8 cellular contexts compared by ENCODE assay signal in the genomic region with DNA sequence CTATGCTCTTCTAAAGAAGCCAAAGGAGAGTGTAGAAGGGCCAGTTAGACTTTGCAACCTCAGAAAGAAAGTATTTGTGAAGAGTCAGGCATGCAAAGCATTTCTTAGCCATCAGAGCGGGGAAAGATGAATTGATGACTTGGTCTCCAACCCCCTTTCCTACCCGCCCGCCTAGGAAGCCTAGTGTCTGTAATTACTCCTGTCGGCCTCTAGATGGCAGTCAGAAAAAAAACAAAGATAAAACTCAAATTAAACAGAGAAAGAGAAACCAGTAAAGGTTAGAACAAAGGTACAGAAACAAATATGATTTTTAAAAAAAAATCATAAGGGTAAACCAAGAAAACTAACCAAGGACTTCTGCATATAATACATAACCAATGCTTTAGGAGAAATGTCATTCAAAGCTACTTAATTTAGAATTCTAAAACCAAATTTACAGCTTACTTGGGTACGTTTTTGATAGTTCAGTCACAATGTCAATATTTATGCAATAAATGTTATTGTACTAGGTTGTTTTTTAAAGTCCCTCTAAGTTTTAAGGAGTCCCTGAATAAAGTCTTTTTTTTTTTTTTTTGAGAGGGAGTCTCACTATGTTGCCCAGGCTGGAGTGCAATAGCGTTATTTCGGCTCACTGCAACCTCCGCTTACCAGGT.
DNase-seq lines count a peak whose midpoint lies in the region; ATAC-seq and TF ChIP-seq lines count a peak whose summit lies in the region.

No MANE protein-coding gene starts in this region.

- H4K91ac ChIP-seq in mesenchymal stem cell (ENCODE audit: low read length), result no peak overlapping the region

- peaks cover 5% of the 10 kb centered on the region for H3K36me3 Mint-ChIP-seq in chondrocyte (ENCODE audit: low read depth)

- H3K4me3 ChIP-seq in mesenchymal stem cell (ENCODE audit: insufficient read depth in 1 of 2, low read depth in 1 of 2, low read length in 2 of 2), result no peak overlapping the region

- no peak overlapping the region for H3K23ac ChIP-seq in mesenchymal stem cell (ENCODE audit: low read length in 2 of 2)

- H3K4ac ChIP-seq in mesenchymal stem cell (ENCODE audit: low read depth in 1 of 2, low read length in 2 of 2), result no peak overlapping the region

- no peak overlapping the region for H2BK12ac ChIP-seq in mesenchymal stem cell (ENCODE audit: low read length in 2 of 2)

- peak overlapping the region; percentile 51 for H3K9ac ChIP-seq in mesenchymal stem cell (ENCODE audit: low read length)

- peaks cover 2% of the 10 kb centered on the region for H3K27me3 Mint-ChIP-seq in chondrocyte (ENCODE audit: low read depth)

- H3K27ac ChIP-seq in mesenchymal stem cell (ENCODE audit: low read length, poor library complexity, severe bottlenecking), result no peak overlapping the region

- no peak overlapping the region for H2BK5ac ChIP-seq in mesenchymal stem cell (ENCODE audit: low read depth, low read length, poor library complexity, severe bottlenecking)

- H3K27ac Mint-ChIP-seq in chondrocyte (ENCODE audit: unreplicated experiment), result no peak overlapping the region

- H3K4me3 Mint-ChIP-seq in chondrocyte (ENCODE audit: unreplicated experiment), result no peak overlapping the region

- no peak overlapping the region for H3K18ac ChIP-seq in mesenchymal stem cell (ENCODE audit: low read depth in 1 of 2, low read length in 2 of 2)

- peak; percentile 73 for ATAC-seq in GM21526 (IDR thresholded peaks at IDR 0.05; ENCODE audit: low FRiP score, unreplicated experiment)
- ATAC-seq in HG03442 (IDR thresholded peaks at IDR 0.05; ENCODE audit: unreplicated experiment), result no peak
- no peak for ATAC-seq in GM21786 (IDR thresholded peaks at IDR 0.05; ENCODE audit: unreplicated experiment)

- H2BK15ac ChIP-seq in mesenchymal stem cell (ENCODE audit: low read depth, poor library complexity, severe bottlenecking), result no peak overlapping the region

- no peak overlapping the region for H2AFZ ChIP-seq in mesenchymal stem cell (ENCODE audit: low read depth, low read length)

- H3K9me3 ChIP-seq in mesenchymal stem cell (ENCODE audit: control insufficient read depth, low read length), result no peaks in the 10 kb centered on the region

- no peak overlapping the region for H2AK5ac ChIP-seq in mesenchymal stem cell (ENCODE audit: low read length, severe bottlenecking)

- 73% methylated on average over 4 of the region's 8 CpGs for WGBS in mesenchymal stem cell

- peaks cover 8% of the 10 kb centered on the region for H3K4me1 ChIP-seq in mesenchymal stem cell (ENCODE audit: control insufficient read depth, insufficient read depth, low read depth, low read length)

- H4K8ac ChIP-seq in mesenchymal stem cell (ENCODE audit: low read length), result no peak overlapping the region

- no peaks in the 10 kb centered on the region for H3K79me1 ChIP-seq in mesenchymal stem cell (replicated peaks; ENCODE audit: low read length, poor library complexity, severe bottlenecking)

- peak; percentile 19 for DNase-seq in NCI-H2081 (lab: John Stamatoyannopoulos, UW)
- no peak for DNase-seq in NCI-H2081 treated with DMSO at 0.1 percent for 48 hours (lab: John Stamatoyannopoulos, UW)
- DNase-seq in NCI-H774 (lab: John Stamatoyannopoulos, UW), result peak; percentile 15
- DNase-seq in chondrocyte (ENCODE audit: low spot score), result no peak
- peak; percentile 45 for DNase-seq in mesenchymal stem cell

- TF ChIP-seq CTCF in chondrocyte (IDR thresholded peaks at IDR 0.05), result peak; percentile 82

- H3K27me3 ChIP-seq in mesenchymal stem cell (ENCODE audit: control insufficient read depth in 1 of 2, insufficient read depth in 1 of 2, low read length in 2 of 2), result peaks cover 10 to 24% of the 10 kb centered on the region in 2 experiments

- no peak overlapping the region for H2BK120ac ChIP-seq in mesenchymal stem cell (ENCODE audit: low read depth, low read length)

- no peak overlapping the region for H3K14ac ChIP-seq in mesenchymal stem cell (ENCODE audit: low read length in 2 of 2)

- H3K36me3 ChIP-seq in mesenchymal stem cell (ENCODE audit: control insufficient read depth in 1 of 2, insufficient read depth in 2 of 2, low read depth in 1 of 2, low read length in 2 of 2), result no peaks in the 10 kb centered on the region

- peaks cover 13% of the 10 kb centered on the region for H3K4me1 Mint-ChIP-seq in chondrocyte (ENCODE audit: low read depth)

- H3K4me2 ChIP-seq in mesenchymal stem cell (ENCODE audit: low read length, poor library complexity, severe bottlenecking), result no peak overlapping the region

- no peaks in the 10 kb centered on the region for H3K9me3 Mint-ChIP-seq in chondrocyte (ENCODE audit: low read depth)

Comparison
In these comparisons a context has a peak if more than half of its experiments do, and no peak if none do; other contexts are left out.
1. DNase-seq: peak in NCI-H2081 (2 of 2), NCI-H774 (single experiment) and mesenchymal stem cell (single experiment); none in NCI-H2081 treated with DMSO at 0.1 percent for 48 hours (single experiment) and chondrocyte (single experiment).